22 cellular contexts compared by ENCODE assay signal in the genomic region with DNA sequence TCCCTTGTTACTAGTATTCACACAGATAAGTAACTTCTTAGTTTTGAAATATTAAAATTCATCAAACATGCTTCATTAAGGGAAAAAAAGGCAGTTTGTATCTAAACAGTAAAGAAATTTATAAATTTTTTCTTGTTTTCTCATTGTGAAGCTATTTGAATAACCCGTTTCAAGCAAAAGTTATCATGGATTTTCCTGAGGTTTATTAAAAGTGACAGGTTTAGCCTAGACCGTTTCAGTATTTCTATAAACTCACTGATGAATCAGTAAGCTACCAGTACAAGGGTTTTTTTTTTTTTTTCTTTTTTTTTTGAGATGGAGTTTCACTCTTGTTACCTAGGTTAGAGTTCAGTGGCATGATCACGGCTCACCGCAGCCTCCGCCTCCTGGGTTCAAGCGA. TPM values are rescaled to one million over a fixed set of nuclear protein-coding genes. Genes with fewer than 3 reads are reported as not detected.
A peak's percentile ranks its signal among the peaks of the same experiment; 100 is the strongest.
DNase-seq lines count a peak whose midpoint lies in the region; ATAC-seq, FAIRE-seq and TF ChIP-seq lines count a peak whose summit lies in the region.
"Had no signal": no experiment of that assay in that cellular context is flagged by ENCODE, and none has a peak within 500 bp of the region (broad histone marks: within the 10 kb centered on the region; RNA-seq: fewer than 3 reads in every experiment).

No MANE protein-coding gene starts in this region.

- H3K27ac ChIP-seq in endodermal cell (ENCODE audit: low read depth, low read length) (no peak overlapping the region), thoracic aorta (peak overlapping the region; percentile 58 to 89)
- H3K27ac ChIP-seq: HL-60 had no signal

- H3K4me1 ChIP-seq in adipocyte (ENCODE audit: control insufficient read depth, insufficient read depth, low read length) (peaks cover 54% of the 10 kb centered on the region), endodermal cell (ENCODE audit: control insufficient read depth, insufficient read depth, low read length) (peaks cover 13% of the 10 kb centered on the region), thoracic aorta (ENCODE audit: control insufficient read depth in 1 of 2, low read depth in 2 of 2) (peaks cover 37 to 63% of the 10 kb centered on the region in 2 donors)
- H3K4me1 ChIP-seq: BE2C had no signal

- H3K9ac ChIP-seq in adipocyte (ENCODE audit: low read length) (no peak overlapping the region), endodermal cell (ENCODE audit: extremely low read depth, low read length, poor library complexity, severe bottlenecking) (no peak overlapping the region)

- 97 to 100% methylated on average over 1 to 6 of the region's 6 CpGs for WGBS in endodermal cell (ENCODE audit: insufficient coverage in 1 of 2, insufficient read length in 1 of 2), 2 experiments

- H3K27me3 Mint-ChIP-seq in endodermal cell (ENCODE audit: insufficient read depth): no peaks in the 10 kb centered on the region
- H3K27me3 Mint-ChIP-seq: CD8-positive, alpha-beta memory T cell had no signal

- peak; percentile 68 for DNase-seq in adipocyte (ENCODE audit: low read depth)
- peak; percentile 2 for DNase-seq in endodermal cell
- no peak for DNase-seq in thoracic aorta (ENCODE audit: low spot score)
- no peak for DNase-seq in HK-2 (ENCODE audit: unreplicated experiment)
- no peak for DNase-seq in foreskin melanocyte
- DNase-seq: BE2C; C1 segment of cervical spinal cord; CD4-positive, CD25-positive, alpha-beta regulatory T cell; CD8-positive, alpha-beta memory T cell; COR-L47; DMS 273 treated with DMSO at 0.1 percent for 48 hours; DMS53; DND-41; GDM1; GOT3; H7 had no signal

- TF ChIP-seq CTCF in endodermal cell (conservative IDR thresholded peaks at IDR 0.05) (no peak), thoracic aorta (IDR thresholded peaks at IDR 0.05) (no peak)

- H3K9me3 ChIP-seq in adipocyte (ENCODE audit: control insufficient read depth, low read length): no peaks in the 10 kb centered on the region
- H3K9me3 ChIP-seq in endodermal cell (ENCODE audit: control insufficient read depth, low read length): peaks cover 8% of the 10 kb centered on the region
- no peaks in the 10 kb centered on the region for H3K9me3 ChIP-seq in thoracic aorta
- H3K9me3 ChIP-seq: BE2C had no signal

- H3K4me1 Mint-ChIP-seq in endodermal cell: peaks cover 27% of the 10 kb centered on the region

- no peak overlapping the region for H3K4me3 Mint-ChIP-seq in endodermal cell
- H3K4me3 Mint-ChIP-seq: CD4-positive, CD25-positive, alpha-beta regulatory T cell; CD8-positive, alpha-beta memory T cell had no signal

- H3K9me3 Mint-ChIP-seq in endodermal cell: no peaks in the 10 kb centered on the region
- H3K9me3 Mint-ChIP-seq: CD4-positive, CD25-positive, alpha-beta regulatory T cell; CD8-positive, alpha-beta memory T cell had no signal

- no peak overlapping the region for H3K27ac Mint-ChIP-seq in endodermal cell
- H3K27ac Mint-ChIP-seq: CD4-positive, CD25-positive, alpha-beta regulatory T cell; CD8-positive, alpha-beta memory T cell had no signal

- no peak for ATAC-seq in thoracic aorta (ENCODE audit: insufficient number of reproducible peaks, low FRiP score, low read depth)
- ATAC-seq in GM19455 (IDR thresholded peaks at IDR 0.05; ENCODE audit: unreplicated experiment): no peak
- ATAC-seq: HCT116 had no signal

- peaks cover 77% of the 10 kb centered on the region for H3K36me3 Mint-ChIP-seq in endodermal cell (ENCODE audit: low read depth)
- H3K36me3 Mint-ChIP-seq: CD8-positive, alpha-beta memory T cell had no signal

- peaks cover 4% of the 10 kb centered on the region for H3K36me3 ChIP-seq in adipocyte (ENCODE audit: control insufficient read depth, insufficient read depth, low read length, severe bottlenecking)
- peaks cover 92% of the 10 kb centered on the region for H3K36me3 ChIP-seq in endodermal cell (ENCODE audit: control insufficient read depth, insufficient read depth, low read length)
- no peaks in the 10 kb centered on the region for H3K36me3 ChIP-seq in thoracic aorta
- H3K36me3 ChIP-seq: BE2C had no signal

- peak; percentile 21 for FAIRE-seq in G401.6 (lab: Jason Lieb, UNC)
- FAIRE-seq: GM12892, GM18507 had no signal

- H3K27me3 ChIP-seq in adipocyte (replicated peaks; ENCODE audit: control insufficient read depth, insufficient read depth, low read length): no peaks in the 10 kb centered on the region
- no peaks in the 10 kb centered on the region for H3K27me3 ChIP-seq in endodermal cell (ENCODE audit: control insufficient read depth, insufficient read depth, low read length, poor library complexity, severe bottlenecking)
- no peaks in the 10 kb centered on the region for H3K27me3 ChIP-seq in thoracic aorta (replicated peaks; ENCODE audit: insufficient read depth)
- H3K27me3 ChIP-seq: BE2C had no signal

- no peak overlapping the region for H3K4me3 ChIP-seq in adipocyte (ENCODE audit: low read length)
- H3K4me3 ChIP-seq in endodermal cell (ENCODE audit: low read length): no peak overlapping the region
- H3K4me3 ChIP-seq in thoracic aorta: no peak overlapping the region

RNA-seq across cellular contexts. Expression of a gene that starts 20.0 kb away (rescaled TPM):
- total RNA-seq in endodermal cell (100 to 1,000 TPM; 138 to 207 TPM), thoracic aorta (100 to 1,000 TPM; 133 to 211 TPM)
- polyA plus RNA-seq in endodermal cell (2013, experiment 1 of 2): 164 TPM
- 157 TPM for polyA plus RNA-seq in endodermal cell (2013, experiment 2 of 2)

Comparison
In these comparisons a context has a peak if more than half of its experiments do, and no peak if none do; other contexts are left out.
1. DNase-seq: peak in adipocyte (single experiment) and endodermal cell (single experiment); none in thoracic aorta (single experiment), HK-2 (single experiment) and foreskin melanocyte (single experiment).